Comparison of ENCODE assay signal across 1 cellular context in genomic region chr12:76080017-76080728, GRCh38.
TF ChIP-seq lines count a peak whose summit lies in the region.

No MANE protein-coding gene starts in this region.

TF ChIP-seq in GM23338, 12 proteins besides CTCF, POLR2A, EP300 and RAD21 (continued from another document):
- TF ChIP-seq ZNF462 (CRISPR knock-in tag; IDR thresholded peaks at IDR 0.05) (no peak), ZNF114 (CRISPR knock-in tag; IDR thresholded peaks at IDR 0.05) (no peak), CREB1 (CRISPR knock-in tag; IDR thresholded peaks at IDR 0.05; ENCODE audit: low read depth) (no peak), NANOG (IDR thresholded peaks at IDR 0.05; ENCODE audit: borderline replicate concordance) (no peak), JUNB (IDR thresholded peaks at IDR 0.05; ENCODE audit: unreplicated experiment) (no peak), POLR2AphosphoS5 (IDR thresholded peaks at IDR 0.05; ENCODE audit: low read depth) (no peak), STAT1 (IDR thresholded peaks at IDR 0.05; ENCODE audit: unreplicated experiment) (no peak)
- TF ChIP-seq, protein P1, sequence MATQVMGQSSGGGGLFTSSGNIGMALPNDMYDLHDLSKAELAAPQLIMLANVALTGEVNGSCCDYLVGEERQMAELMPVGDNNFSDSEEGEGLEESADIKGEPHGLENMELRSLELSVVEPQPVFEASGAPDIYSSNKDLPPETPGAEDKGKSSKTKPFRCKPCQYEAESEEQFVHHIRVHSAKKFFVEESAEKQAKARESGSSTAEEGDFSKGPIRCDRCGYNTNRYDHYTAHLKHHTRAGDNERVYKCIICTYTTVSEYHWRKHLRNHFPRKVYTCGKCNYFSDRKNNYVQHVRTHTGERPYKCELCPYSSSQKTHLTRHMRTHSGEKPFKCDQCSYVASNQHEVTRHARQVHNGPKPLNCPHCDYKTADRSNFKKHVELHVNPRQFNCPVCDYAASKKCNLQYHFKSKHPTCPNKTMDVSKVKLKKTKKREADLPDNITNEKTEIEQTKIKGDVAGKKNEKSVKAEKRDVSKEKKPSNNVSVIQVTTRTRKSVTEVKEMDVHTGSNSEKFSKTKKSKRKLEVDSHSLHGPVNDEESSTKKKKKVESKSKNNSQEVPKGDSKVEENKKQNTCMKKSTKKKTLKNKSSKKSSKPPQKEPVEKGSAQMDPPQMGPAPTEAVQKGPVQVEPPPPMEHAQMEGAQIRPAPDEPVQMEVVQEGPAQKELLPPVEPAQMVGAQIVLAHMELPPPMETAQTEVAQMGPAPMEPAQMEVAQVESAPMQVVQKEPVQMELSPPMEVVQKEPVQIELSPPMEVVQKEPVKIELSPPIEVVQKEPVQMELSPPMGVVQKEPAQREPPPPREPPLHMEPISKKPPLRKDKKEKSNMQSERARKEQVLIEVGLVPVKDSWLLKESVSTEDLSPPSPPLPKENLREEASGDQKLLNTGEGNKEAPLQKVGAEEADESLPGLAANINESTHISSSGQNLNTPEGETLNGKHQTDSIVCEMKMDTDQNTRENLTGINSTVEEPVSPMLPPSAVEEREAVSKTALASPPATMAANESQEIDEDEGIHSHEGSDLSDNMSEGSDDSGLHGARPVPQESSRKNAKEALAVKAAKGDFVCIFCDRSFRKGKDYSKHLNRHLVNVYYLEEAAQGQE (IDR thresholded peaks at IDR 0.05; ENCODE audit: unreplicated experiment) = no peak
